In the genomic region with DNA sequence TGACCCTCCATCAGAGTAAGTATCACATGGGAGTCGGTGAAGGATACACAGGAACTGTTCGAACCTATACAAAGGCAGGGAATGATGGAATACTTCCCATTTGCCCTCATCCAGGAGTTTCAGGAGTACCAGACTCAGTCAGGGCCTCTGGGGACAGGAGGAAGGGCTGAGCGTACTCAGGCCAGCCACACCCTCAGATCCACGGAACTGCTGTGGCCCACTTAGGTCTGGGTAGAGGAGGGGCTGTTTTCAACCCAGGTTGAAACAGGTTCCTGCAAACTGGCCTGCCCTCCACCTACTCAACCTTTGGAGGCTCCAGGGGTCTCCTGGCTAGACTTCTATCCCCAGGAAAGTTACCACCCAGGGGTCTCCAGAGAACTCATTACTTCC, we compare ENCODE assay signal across 10 cellular contexts. TPM values are rescaled to one million over a fixed set of nuclear protein-coding genes. Genes with fewer than 3 reads are reported as not detected.
DNase-seq lines count a peak whose midpoint lies in the region; ATAC-seq and TF ChIP-seq lines count a peak whose summit lies in the region.
"Had no signal": no experiment of that assay in that cellular context is flagged by ENCODE, and none has a peak within 500 bp of the region (broad histone marks: within the 10 kb centered on the region; RNA-seq: fewer than 3 reads in every experiment).

No MANE protein-coding gene starts in this region.

- H3K4me3 Mint-ChIP-seq in activated T-cell treated with anti-CD3 and anti-CD28 coated beads, Interleukin-2, amount 50 U/mL, for 72 hours = peak overlapping the region; percentile 73 to 84
- peak overlapping the region; percentile 50 for H3K4me3 Mint-ChIP-seq in glutamatergic neuron (ENCODE audit: unreplicated experiment)

- H3K36me3 ChIP-seq in WERI-Rb-1 = peaks cover 29% of the 10 kb centered on the region
- no peaks in the 10 kb centered on the region for H3K36me3 ChIP-seq in thoracic aorta

- H3K27me3 ChIP-seq in WERI-Rb-1 (ENCODE audit: insufficient read depth, low read depth, severe bottlenecking) (no peaks in the 10 kb centered on the region), thoracic aorta (replicated peaks; ENCODE audit: insufficient read depth) (no peaks in the 10 kb centered on the region)

- H3K4me3 ChIP-seq in WERI-Rb-1 (ENCODE audit: low read depth, low read length) (no peak overlapping the region), thoracic aorta (peak overlapping the region; percentile 61)

- ATAC-seq in activated T-cell treated with anti-CD3 and anti-CD28 coated beads, Interleukin-2, amount 50 U/mL, for 72 hours (replicated peaks in 1 of 2) = peak; percentile 16
- ATAC-seq in thoracic aorta (ENCODE audit: insufficient number of reproducible peaks, low FRiP score, low read depth) (no peak), HG03342 (IDR thresholded peaks at IDR 0.05; ENCODE audit: unreplicated experiment) (no peak)

- H3K9me3 ChIP-seq in WERI-Rb-1 (ENCODE audit: severe bottlenecking) (no peaks in the 10 kb centered on the region), thoracic aorta (no peaks in the 10 kb centered on the region)

- no peak for TF ChIP-seq CTCF in WERI-Rb-1 (IDR thresholded peaks at IDR 0.05; ENCODE audit: low read depth, low read length)
- no peak for TF ChIP-seq CTCF in glutamatergic neuron (IDR thresholded peaks at IDR 0.05; ENCODE audit: partially characterized antibody, unreplicated experiment)
- no peak for TF ChIP-seq CTCF in thoracic aorta (IDR thresholded peaks at IDR 0.05)
- no peak for TF ChIP-seq CTCF in GM20000 (IDR thresholded peaks at IDR 0.05; ENCODE audit: extremely low read depth, missing control alignments)

- peaks cover 7% of the 10 kb centered on the region for H3K4me1 Mint-ChIP-seq in activated T-cell treated with anti-CD3 and anti-CD28 coated beads, Interleukin-2, amount 50 U/mL, for 72 hours (ENCODE audit: low read depth)
- H3K4me1 Mint-ChIP-seq in glutamatergic neuron (ENCODE audit: low read depth, unreplicated experiment) = peaks cover 27% of the 10 kb centered on the region

- H3K36me3 Mint-ChIP-seq in activated T-cell treated with anti-CD3 and anti-CD28 coated beads, Interleukin-2, amount 50 U/mL, for 72 hours (ENCODE audit: insufficient read depth in 2 of 2) = no peaks in the 10 kb centered on the region
- H3K36me3 Mint-ChIP-seq in glutamatergic neuron (ENCODE audit: unreplicated experiment) = peaks cover 5% of the 10 kb centered on the region

- no peak overlapping the region for H3K27ac Mint-ChIP-seq in activated T-cell treated with anti-CD3 and anti-CD28 coated beads, Interleukin-2, amount 50 U/mL, for 72 hours
- peak overlapping the region; percentile 86 for H3K27ac Mint-ChIP-seq in glutamatergic neuron (ENCODE audit: unreplicated experiment)

- no peak for DNase-seq in activated T-cell treated with anti-CD3 and anti-CD28 coated beads, Interleukin-2, amount 50 U/mL, for 72 hours
- DNase-seq in activated T-cell treated with anti-CD3 and anti-CD28 coated beads, Interleukin-2, amount 50 U/mL, for 48 hours = no peak
- DNase-seq in WERI-Rb-1 = no peak
- no peak for DNase-seq in glutamatergic neuron
- no peak for DNase-seq in thoracic aorta (ENCODE audit: low spot score)
- no peak for DNase-seq in GM20000 (ENCODE audit: low spot score)
- no peak for DNase-seq in OCI-M1 (lab: John Stamatoyannopoulos, UW)

- H3K4me1 ChIP-seq in thoracic aorta (ENCODE audit: control insufficient read depth in 1 of 2, low read depth in 2 of 2) = peaks cover 0 to 9% of the 10 kb centered on the region in 2 donors

- H3K9me3 Mint-ChIP-seq in activated T-cell treated with anti-CD3 and anti-CD28 coated beads, Interleukin-2, amount 50 U/mL, for 72 hours = no peaks in the 10 kb centered on the region
- peaks cover 7% of the 10 kb centered on the region for H3K9me3 Mint-ChIP-seq in glutamatergic neuron (ENCODE audit: unreplicated experiment)

- H3K27ac ChIP-seq in WERI-Rb-1 (peak overlapping the region; percentile 63), thoracic aorta (no peak overlapping the region)

- peaks cover 33% of the 10 kb centered on the region for H3K27me3 Mint-ChIP-seq in activated T-cell treated with anti-CD3 and anti-CD28 coated beads, Interleukin-2, amount 50 U/mL, for 72 hours (ENCODE audit: low read depth)
- H3K27me3 Mint-ChIP-seq in glutamatergic neuron (ENCODE audit: unreplicated experiment) = peaks cover 2% of the 10 kb centered on the region

RNA-seq across cellular contexts. Expression of a gene that starts 6.7 kb away (rescaled TPM):
- not detected for total RNA-seq in activated T-cell treated with anti-CD3 and anti-CD28 coated beads, Interleukin-2, amount 50 U/mL, for 72 hours
- total RNA-seq in glutamatergic neuron (ENCODE audit: unreplicated experiment) (342 TPM), thoracic aorta (not detected)
- total RNA-seq: epithelial cell of proximal tubule, LHCN-M2 had no signal

RNA-seq across cellular contexts. Expression of a gene that starts 38.2 kb away (rescaled TPM):
- under 1 TPM; 0.12 to 0.56 TPM for total RNA-seq in activated T-cell treated with anti-CD3 and anti-CD28 coated beads, Interleukin-2, amount 50 U/mL, for 72 hours
- total RNA-seq in glutamatergic neuron (ENCODE audit: unreplicated experiment) (53.9 TPM), thoracic aorta (1 to 10 TPM in 1 of 2 donors, under 1 TPM in 1; 0.95 to 2.8 TPM)

Comparison
In these comparisons a context has a peak if more than half of its experiments do, and no peak if none do; other contexts are left out.
1. ATAC-seq: peak in activated T-cell treated with anti-CD3 and anti-CD28 coated beads, Interleukin-2, amount 50 U/mL, for 72 hours (2 of 2); none in thoracic aorta (single experiment) and HG03342 (single experiment).
2. RNA of a gene that starts 6.7 kb away (total RNA-seq): 342 TPM in glutamatergic neuron (single experiment); not detected in activated T-cell treated with anti-CD3 and anti-CD28 coated beads, Interleukin-2, amount 50 U/mL, for 72 hours and not detected in thoracic aorta; every median in the first group is over 100 times any median in the second.
3. RNA of a gene that starts 38.2 kb away (total RNA-seq): 53.9 TPM in glutamatergic neuron (single experiment); 0.95 to 2.8 TPM in thoracic aorta and 0.12 to 0.56 TPM in activated T-cell treated with anti-CD3 and anti-CD28 coated beads, Interleukin-2, amount 50 U/mL, for 72 hours; every median in the first group is over 10 times any median in the second.